In the genomic region with DNA sequence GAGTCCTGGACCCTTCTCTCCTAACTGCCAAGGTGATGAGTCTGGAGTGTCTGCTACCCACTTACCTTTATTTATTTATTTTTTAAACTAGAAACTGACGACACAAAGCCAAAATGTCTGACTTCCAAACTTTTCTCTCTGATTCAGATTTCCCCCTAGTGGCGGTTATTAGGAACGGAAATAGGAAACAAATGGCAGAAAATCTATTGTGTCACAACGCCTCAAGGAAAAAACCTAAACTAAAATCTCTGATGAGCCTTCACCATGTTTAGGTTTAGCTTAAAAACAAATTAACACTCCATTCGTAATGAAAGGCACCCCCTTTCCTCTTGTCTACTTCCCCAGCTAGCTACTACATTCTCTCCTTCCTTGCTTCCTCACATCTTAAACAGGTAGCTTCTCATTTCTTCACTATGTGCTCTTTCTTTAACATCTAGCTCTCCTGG, we compare ENCODE assay signal across 8 cellular contexts.
DNase-seq lines count a peak whose midpoint lies in the region; ATAC-seq and TF ChIP-seq lines count a peak whose summit lies in the region.

No MANE protein-coding gene starts in this region.

- H3K36me3 Mint-ChIP-seq in activated T-cell treated with anti-CD3 and anti-CD28 coated beads, Interleukin-2, amount 50 U/mL, for 72 hours (ENCODE audit: insufficient read depth in 2 of 2), result peaks cover 2 to 10% of the 10 kb centered on the region in 2 donors

- H3K4me1 Mint-ChIP-seq in activated T-cell treated with anti-CD3 and anti-CD28 coated beads, Interleukin-2, amount 50 U/mL, for 72 hours (ENCODE audit: low read depth), result peaks cover 7% of the 10 kb centered on the region

- intact Hi-C loops in mucosa of descending colon (cut with DNase I, micrococcal nuclease), result no loop called here

- H3K9me3 ChIP-seq in mucosa of descending colon, result no peaks in the 10 kb centered on the region

- DNase-seq in ACHN (peak; percentile 69), GM13976 (ENCODE audit: low spot score) (no peak), NCI-H526 treated with DMSO at 0.1 percent for 48 hours (lab: John Stamatoyannopoulos, UW) (peak; percentile 8), choroid plexus epithelial cell (ENCODE audit: low read depth) (peak; percentile 73), mucosa of descending colon (no peak)
- no peak for DNase-seq in activated T-cell treated with anti-CD3 and anti-CD28 coated beads, Interleukin-2, amount 50 U/mL, for 1 hour
- DNase-seq in stimulated activated CD4-positive, alpha-beta T cell treated with anti-CD3 and anti-CD28 coated beads, Interleukin-2, amount 100 ng/mL, for 24 hours, result no peak
- DNase-seq in activated T-cell treated with anti-CD3 and anti-CD28 coated beads, Interleukin-2, amount 50 U/mL, for 72 hours, result no peak

- H3K4me3 ChIP-seq in choroid plexus epithelial cell (ENCODE audit: low read depth, low read length), result no peak overlapping the region
- H3K4me3 ChIP-seq in mucosa of descending colon, result no peak overlapping the region

- H3K4me3 Mint-ChIP-seq in activated T-cell treated with anti-CD3 and anti-CD28 coated beads, Interleukin-2, amount 50 U/mL, for 72 hours, result no peak overlapping the region

- no peaks in the 10 kb centered on the region for H3K9me3 Mint-ChIP-seq in activated T-cell treated with anti-CD3 and anti-CD28 coated beads, Interleukin-2, amount 50 U/mL, for 72 hours

- H3K36me3 ChIP-seq in mucosa of descending colon (ENCODE audit: low read depth), result no peaks in the 10 kb centered on the region

- ATAC-seq in mucosa of descending colon, result no peak
- ATAC-seq in activated T-cell treated with anti-CD3 and anti-CD28 coated beads, Interleukin-2, amount 50 U/mL, for 72 hours (replicated peaks in 1 of 2), result no peak

- TF ChIP-seq CTCF in GM13976 (IDR thresholded peaks at IDR 0.05; ENCODE audit: borderline replicate concordance, control extremely low read depth, extremely low read depth, insufficient read depth, missing control alignments), result peak; percentile 33
- TF ChIP-seq CTCF in choroid plexus epithelial cell (conservative IDR thresholded peaks at IDR 0.05; ENCODE audit: low read depth, low read length), result peak; percentile 73
- peak; percentile 24 for TF ChIP-seq CTCF in mucosa of descending colon (IDR thresholded peaks at IDR 0.05)

- no peaks in the 10 kb centered on the region for H3K4me1 ChIP-seq in mucosa of descending colon (ENCODE audit: low read depth)

- in situ Hi-C loops in ACHN (cut with HindIII; ENCODE audit: low pct_ligation_motif_present, low pct_unique_long_range_greater_than_20kb, low sequenced_read_pairs), result no loop called here
- in situ Hi-C loops in GM13976 (cut with MboI; ENCODE audit: low sequenced_read_pairs, unreplicated experiment), result no loop called here

- H3K27ac Mint-ChIP-seq in activated T-cell treated with anti-CD3 and anti-CD28 coated beads, Interleukin-2, amount 50 U/mL, for 72 hours, result no peak overlapping the region

- no peaks in the 10 kb centered on the region for H3K27me3 Mint-ChIP-seq in activated T-cell treated with anti-CD3 and anti-CD28 coated beads, Interleukin-2, amount 50 U/mL, for 72 hours (ENCODE audit: low read depth)

Comparison
In these comparisons a context has a peak if more than half of its experiments do, and no peak if none do; other contexts are left out.
1. DNase-seq: peak in ACHN (single experiment), NCI-H526 treated with DMSO at 0.1 percent for 48 hours (single experiment) and choroid plexus epithelial cell (single experiment); none in GM13976 (single experiment), mucosa of descending colon (0 of 3), activated T-cell treated with anti-CD3 and anti-CD28 coated beads, Interleukin-2, amount 50 U/mL, for 1 hour (single experiment), stimulated activated CD4-positive, alpha-beta T cell treated with anti-CD3 and anti-CD28 coated beads, Interleukin-2, amount 100 ng/mL, for 24 hours (0 of 2) and activated T-cell treated with anti-CD3 and anti-CD28 coated beads, Interleukin-2, amount 50 U/mL, for 72 hours (0 of 2).
2. Peak in every context shown above with its lines, with median percentiles within 50 percentile points of each other: CTCF ChIP-seq.